ENCODE assay signal across 1 cellular context in the genomic region with DNA sequence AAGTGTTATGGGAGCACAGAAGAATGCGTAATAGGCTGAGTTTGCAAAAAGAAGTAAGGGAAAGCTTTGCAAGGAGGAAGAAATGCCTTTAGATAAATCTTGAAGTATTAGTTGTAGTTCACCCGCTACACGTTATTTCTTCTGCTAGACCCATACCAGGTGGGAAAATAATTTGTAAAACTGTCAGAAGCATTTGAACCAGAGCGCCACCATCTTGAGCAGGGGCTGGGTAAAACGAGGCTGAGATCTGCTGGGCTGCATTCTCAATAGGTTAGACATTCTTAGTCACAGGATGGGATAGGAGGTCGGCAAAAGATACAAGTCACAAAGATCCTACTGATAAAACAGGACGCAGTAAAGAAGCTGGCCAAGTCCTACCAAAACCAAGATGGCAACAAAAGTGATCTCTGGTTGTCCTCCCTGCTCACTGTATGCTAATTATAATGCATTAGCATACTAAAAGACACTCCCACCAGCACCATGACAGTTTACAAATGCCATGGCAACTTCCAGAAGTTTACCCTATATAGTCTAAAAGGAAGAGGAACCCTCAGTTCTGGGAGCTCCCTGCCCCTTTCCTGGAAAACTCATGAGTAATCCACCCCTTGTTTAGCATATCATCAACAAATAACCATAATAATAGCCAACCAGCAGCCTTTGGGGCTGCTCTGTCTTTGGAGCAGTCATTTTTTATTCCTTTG.
A peak's percentile ranks its signal among the peaks of the same experiment; 100 is the strongest.
TF ChIP-seq lines count a peak whose summit lies in the region.

No MANE protein-coding gene starts in this region.

TF ChIP-seq in K562, 482 proteins besides CTCF, POLR2A, EP300 and RAD21 (continued from another document and continues in another):
- TF ChIP-seq, protein P1, sequence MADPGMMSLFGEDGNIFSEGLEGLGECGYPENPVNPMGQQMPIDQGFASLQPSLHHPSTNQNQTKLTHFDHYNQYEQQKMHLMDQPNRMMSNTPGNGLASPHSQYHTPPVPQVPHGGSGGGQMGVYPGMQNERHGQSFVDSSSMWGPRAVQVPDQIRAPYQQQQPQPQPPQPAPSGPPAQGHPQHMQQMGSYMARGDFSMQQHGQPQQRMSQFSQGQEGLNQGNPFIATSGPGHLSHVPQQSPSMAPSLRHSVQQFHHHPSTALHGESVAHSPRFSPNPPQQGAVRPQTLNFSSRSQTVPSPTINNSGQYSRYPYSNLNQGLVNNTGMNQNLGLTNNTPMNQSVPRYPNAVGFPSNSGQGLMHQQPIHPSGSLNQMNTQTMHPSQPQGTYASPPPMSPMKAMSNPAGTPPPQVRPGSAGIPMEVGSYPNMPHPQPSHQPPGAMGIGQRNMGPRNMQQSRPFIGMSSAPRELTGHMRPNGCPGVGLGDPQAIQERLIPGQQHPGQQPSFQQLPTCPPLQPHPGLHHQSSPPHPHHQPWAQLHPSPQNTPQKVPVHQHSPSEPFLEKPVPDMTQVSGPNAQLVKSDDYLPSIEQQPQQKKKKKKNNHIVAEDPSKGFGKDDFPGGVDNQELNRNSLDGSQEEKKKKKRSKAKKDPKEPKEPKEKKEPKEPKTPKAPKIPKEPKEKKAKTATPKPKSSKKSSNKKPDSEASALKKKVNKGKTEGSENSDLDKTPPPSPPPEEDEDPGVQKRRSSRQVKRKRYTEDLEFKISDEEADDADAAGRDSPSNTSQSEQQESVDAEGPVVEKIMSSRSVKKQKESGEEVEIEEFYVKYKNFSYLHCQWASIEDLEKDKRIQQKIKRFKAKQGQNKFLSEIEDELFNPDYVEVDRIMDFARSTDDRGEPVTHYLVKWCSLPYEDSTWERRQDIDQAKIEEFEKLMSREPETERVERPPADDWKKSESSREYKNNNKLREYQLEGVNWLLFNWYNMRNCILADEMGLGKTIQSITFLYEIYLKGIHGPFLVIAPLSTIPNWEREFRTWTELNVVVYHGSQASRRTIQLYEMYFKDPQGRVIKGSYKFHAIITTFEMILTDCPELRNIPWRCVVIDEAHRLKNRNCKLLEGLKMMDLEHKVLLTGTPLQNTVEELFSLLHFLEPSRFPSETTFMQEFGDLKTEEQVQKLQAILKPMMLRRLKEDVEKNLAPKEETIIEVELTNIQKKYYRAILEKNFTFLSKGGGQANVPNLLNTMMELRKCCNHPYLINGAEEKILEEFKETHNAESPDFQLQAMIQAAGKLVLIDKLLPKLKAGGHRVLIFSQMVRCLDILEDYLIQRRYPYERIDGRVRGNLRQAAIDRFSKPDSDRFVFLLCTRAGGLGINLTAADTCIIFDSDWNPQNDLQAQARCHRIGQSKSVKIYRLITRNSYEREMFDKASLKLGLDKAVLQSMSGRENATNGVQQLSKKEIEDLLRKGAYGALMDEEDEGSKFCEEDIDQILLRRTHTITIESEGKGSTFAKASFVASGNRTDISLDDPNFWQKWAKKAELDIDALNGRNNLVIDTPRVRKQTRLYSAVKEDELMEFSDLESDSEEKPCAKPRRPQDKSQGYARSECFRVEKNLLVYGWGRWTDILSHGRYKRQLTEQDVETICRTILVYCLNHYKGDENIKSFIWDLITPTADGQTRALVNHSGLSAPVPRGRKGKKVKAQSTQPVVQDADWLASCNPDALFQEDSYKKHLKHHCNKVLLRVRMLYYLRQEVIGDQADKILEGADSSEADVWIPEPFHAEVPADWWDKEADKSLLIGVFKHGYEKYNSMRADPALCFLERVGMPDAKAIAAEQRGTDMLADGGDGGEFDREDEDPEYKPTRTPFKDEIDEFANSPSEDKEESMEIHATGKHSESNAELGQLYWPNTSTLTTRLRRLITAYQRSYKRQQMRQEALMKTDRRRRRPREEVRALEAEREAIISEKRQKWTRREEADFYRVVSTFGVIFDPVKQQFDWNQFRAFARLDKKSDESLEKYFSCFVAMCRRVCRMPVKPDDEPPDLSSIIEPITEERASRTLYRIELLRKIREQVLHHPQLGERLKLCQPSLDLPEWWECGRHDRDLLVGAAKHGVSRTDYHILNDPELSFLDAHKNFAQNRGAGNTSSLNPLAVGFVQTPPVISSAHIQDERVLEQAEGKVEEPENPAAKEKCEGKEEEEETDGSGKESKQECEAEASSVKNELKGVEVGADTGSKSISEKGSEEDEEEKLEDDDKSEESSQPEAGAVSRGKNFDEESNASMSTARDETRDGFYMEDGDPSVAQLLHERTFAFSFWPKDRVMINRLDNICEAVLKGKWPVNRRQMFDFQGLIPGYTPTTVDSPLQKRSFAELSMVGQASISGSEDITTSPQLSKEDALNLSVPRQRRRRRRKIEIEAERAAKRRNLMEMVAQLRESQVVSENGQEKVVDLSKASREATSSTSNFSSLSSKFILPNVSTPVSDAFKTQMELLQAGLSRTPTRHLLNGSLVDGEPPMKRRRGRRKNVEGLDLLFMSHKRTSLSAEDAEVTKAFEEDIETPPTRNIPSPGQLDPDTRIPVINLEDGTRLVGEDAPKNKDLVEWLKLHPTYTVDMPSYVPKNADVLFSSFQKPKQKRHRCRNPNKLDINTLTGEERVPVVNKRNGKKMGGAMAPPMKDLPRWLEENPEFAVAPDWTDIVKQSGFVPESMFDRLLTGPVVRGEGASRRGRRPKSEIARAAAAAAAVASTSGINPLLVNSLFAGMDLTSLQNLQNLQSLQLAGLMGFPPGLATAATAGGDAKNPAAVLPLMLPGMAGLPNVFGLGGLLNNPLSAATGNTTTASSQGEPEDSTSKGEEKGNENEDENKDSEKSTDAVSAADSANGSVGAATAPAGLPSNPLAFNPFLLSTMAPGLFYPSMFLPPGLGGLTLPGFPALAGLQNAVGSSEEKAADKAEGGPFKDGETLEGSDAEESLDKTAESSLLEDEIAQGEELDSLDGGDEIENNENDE (IDR thresholded peaks at IDR 0.05; ENCODE audit: low read depth, low read length), result no peak
- peak; percentile 90 for TF ChIP-seq BCL6 (CRISPR knock-in tag; IDR thresholded peaks at IDR 0.05)
- no peak for TF ChIP-seq SNRNP70 (optimal IDR thresholded peaks at IDR 0.05; ENCODE audit: low read depth, low read length)
- no peak for TF ChIP-seq BRD9 (IDR thresholded peaks at IDR 0.05; ENCODE audit: low read depth, partially characterized antibody)
- TF ChIP-seq, protein P2, sequence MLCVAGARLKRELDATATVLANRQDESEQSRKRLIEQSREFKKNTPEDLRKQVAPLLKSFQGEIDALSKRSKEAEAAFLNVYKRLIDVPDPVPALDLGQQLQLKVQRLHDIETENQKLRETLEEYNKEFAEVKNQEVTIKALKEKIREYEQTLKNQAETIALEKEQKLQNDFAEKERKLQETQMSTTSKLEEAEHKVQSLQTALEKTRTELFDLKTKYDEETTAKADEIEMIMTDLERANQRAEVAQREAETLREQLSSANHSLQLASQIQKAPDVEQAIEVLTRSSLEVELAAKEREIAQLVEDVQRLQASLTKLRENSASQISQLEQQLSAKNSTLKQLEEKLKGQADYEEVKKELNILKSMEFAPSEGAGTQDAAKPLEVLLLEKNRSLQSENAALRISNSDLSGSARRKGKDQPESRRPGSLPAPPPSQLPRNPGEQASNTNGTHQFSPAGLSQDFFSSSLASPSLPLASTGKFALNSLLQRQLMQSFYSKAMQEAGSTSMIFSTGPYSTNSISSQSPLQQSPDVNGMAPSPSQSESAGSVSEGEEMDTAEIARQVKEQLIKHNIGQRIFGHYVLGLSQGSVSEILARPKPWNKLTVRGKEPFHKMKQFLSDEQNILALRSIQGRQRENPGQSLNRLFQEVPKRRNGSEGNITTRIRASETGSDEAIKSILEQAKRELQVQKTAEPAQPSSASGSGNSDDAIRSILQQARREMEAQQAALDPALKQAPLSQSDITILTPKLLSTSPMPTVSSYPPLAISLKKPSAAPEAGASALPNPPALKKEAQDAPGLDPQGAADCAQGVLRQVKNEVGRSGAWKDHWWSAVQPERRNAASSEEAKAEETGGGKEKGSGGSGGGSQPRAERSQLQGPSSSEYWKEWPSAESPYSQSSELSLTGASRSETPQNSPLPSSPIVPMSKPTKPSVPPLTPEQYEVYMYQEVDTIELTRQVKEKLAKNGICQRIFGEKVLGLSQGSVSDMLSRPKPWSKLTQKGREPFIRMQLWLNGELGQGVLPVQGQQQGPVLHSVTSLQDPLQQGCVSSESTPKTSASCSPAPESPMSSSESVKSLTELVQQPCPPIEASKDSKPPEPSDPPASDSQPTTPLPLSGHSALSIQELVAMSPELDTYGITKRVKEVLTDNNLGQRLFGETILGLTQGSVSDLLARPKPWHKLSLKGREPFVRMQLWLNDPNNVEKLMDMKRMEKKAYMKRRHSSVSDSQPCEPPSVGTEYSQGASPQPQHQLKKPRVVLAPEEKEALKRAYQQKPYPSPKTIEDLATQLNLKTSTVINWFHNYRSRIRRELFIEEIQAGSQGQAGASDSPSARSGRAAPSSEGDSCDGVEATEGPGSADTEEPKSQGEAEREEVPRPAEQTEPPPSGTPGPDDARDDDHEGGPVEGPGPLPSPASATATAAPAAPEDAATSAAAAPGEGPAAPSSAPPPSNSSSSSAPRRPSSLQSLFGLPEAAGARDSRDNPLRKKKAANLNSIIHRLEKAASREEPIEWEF (CRISPR knock-in tag; IDR thresholded peaks at IDR 0.05), result peak; percentile 89
- TF ChIP-seq ZNF780A (CRISPR knock-in tag; IDR thresholded peaks at IDR 0.05), result no peak
- TF ChIP-seq, protein P3, sequence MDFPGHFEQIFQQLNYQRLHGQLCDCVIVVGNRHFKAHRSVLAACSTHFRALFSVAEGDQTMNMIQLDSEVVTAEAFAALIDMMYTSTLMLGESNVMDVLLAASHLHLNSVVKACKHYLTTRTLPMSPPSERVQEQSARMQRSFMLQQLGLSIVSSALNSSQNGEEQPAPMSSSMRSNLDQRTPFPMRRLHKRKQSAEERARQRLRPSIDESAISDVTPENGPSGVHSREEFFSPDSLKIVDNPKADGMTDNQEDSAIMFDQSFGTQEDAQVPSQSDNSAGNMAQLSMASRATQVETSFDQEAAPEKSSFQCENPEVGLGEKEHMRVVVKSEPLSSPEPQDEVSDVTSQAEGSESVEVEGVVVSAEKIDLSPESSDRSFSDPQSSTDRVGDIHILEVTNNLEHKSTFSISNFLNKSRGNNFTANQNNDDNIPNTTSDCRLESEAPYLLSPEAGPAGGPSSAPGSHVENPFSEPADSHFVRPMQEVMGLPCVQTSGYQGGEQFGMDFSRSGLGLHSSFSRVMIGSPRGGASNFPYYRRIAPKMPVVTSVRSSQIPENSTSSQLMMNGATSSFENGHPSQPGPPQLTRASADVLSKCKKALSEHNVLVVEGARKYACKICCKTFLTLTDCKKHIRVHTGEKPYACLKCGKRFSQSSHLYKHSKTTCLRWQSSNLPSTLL (IDR thresholded peaks at IDR 0.05), result no peak
- TF ChIP-seq ZNF551 (CRISPR knock-in tag; IDR thresholded peaks at IDR 0.05), result no peak
- no peak for TF ChIP-seq FOXJ3 (CRISPR knock-in tag; IDR thresholded peaks at IDR 0.05)
- peak; percentile 83; the same call in 1 of the 2 replicates for TF ChIP-seq NR4A1 (CRISPR knock-in tag; IDR thresholded peaks at IDR 0.05)
- TF ChIP-seq NR4A1 (tag; IDR thresholded peaks at IDR 0.05), result peak; percentile 95
- TF ChIP-seq TRIM28 (IDR thresholded peaks at IDR 0.05), result no peak
- no peak for TF ChIP-seq HNRNPUL1 (IDR thresholded peaks at IDR 0.05; ENCODE audit: low read length)
- peak; percentile 97 for TF ChIP-seq ZNF766 (CRISPR knock-in tag; conservative IDR thresholded peaks at IDR 0.05)
- no peak for TF ChIP-seq POLR2G (IDR thresholded peaks at IDR 0.05; ENCODE audit: low read depth, low read length)
- peak; percentile 60 for TF ChIP-seq MAFG (tag; conservative IDR thresholded peaks at IDR 0.05)
- TF ChIP-seq SAFB2 (IDR thresholded peaks at IDR 0.05; ENCODE audit: borderline replicate concordance, low read depth, low read length, severe bottlenecking), result no peak
- peak; percentile 95 for TF ChIP-seq ZNF668 (CRISPR knock-in tag; IDR thresholded peaks at IDR 0.05)
- TF ChIP-seq, protein P4, sequence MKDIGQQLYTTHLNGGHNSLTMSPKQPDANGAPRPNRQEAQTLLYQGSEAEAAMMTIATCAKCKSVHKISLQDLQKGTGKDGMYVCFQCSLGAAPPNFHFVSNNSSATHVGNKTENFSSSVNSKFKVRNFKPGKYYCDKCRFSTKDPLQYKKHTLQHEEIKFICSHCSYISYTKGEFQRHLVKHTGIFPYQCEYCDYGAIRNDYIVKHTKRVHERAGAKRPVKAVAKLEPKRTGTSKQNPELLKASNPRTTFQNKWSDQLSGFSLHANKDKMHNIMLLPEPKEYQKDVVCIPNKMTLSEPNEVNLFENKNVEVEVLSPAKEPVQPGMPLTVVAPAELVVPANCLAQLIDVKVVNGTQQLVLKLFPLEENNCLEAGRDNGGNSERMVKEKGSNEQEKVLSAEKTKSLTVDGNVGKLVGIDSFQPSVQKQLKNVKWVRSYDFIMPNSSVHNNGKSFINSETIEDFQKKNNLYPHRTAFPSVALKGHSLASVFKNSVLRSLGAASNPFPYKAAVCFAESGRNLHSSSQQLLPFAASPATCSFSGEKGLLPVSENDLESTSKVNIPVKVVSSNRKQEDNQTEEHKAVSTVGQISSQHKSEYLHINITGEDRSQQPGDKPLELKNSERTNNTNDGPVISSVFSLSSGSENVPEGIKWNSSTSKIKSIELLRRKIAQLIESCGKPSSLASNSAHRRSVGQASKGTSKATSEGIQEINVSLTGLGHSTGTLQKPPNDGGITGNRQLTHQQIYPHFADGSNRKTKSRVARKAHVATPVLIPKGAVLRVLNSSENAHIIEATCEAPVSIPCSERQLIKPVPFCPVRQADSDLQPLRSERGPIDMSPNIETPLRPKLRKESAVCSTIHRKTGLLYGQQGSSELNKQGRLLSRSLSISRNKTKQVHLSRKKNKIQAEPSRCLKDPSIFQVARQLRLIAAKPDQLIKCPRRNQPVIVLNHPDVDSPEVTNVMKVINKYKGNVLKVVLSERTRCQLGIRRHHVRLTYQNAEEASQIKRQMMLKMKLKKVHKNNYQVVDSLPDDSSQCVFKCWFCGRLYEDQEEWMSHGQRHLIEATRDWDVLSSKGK (CRISPR knock-in tag; IDR thresholded peaks at IDR 0.05), result no peak
- TF ChIP-seq SIRT6 (IDR thresholded peaks at IDR 0.05; ENCODE audit: low read depth, low read length), result no peak
- peak; percentile 92 for TF ChIP-seq ZNF444 (CRISPR knock-in tag; IDR thresholded peaks at IDR 0.05)
- TF ChIP-seq TRIM24 (IDR thresholded peaks at IDR 0.05), result no peak
- no peak for TF ChIP-seq ZNF133 (CRISPR knock-in tag; IDR thresholded peaks at IDR 0.05)
- no peak for TF ChIP-seq PHF8 (IDR thresholded peaks at IDR 0.05; ENCODE audit: borderline replicate concordance, low read length)
- no peak for TF ChIP-seq HNRNPL (IDR thresholded peaks at IDR 0.05; ENCODE audit: low read depth, low read length)
- TF ChIP-seq SREBF1 (IDR thresholded peaks at IDR 0.05; ENCODE audit: borderline replicate concordance, low read depth, low read length), result no peak
- TF ChIP-seq, protein P5, sequence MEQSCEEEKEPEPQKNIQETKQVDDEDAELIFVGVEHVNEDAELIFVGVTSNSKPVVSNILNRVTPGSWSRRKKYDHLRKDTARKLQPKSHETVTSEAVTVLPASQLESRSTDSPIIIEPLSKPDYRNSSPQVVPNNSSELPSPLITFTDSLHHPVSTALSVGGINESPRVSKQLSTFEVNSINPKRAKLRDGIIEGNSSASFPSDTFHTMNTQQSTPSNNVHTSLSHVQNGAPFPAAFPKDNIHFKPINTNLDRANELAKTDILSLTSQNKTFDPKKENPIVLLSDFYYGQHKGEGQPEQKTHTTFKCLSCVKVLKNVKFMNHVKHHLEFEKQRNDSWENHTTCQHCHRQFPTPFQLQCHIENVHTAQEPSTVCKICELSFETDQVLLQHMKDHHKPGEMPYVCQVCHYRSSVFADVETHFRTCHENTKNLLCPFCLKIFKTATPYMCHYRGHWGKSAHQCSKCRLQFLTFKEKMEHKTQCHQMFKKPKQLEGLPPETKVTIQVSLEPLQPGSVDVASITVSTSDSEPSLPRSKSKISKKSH (CRISPR knock-in tag; IDR thresholded peaks at IDR 0.05), result no peak
- TF ChIP-seq TAF9B (IDR thresholded peaks at IDR 0.05; ENCODE audit: partially characterized antibody), result no peak
- TF ChIP-seq RFX7 (CRISPR knock-in tag; IDR thresholded peaks at IDR 0.05), result no peak
- TF ChIP-seq CSDE1 (IDR thresholded peaks at IDR 0.05), result no peak
- no peak for TF ChIP-seq HLTF (IDR thresholded peaks at IDR 0.05)
- no peak for TF ChIP-seq ZZZ3 (IDR thresholded peaks at IDR 0.05)
- TF ChIP-seq ZNF785 (CRISPR knock-in tag; IDR thresholded peaks at IDR 0.05), result no peak
- TF ChIP-seq SMC3 (conservative IDR thresholded peaks at IDR 0.05; ENCODE audit: insufficient read depth, low read depth, low read length), result no peak
- TF ChIP-seq ZNF165 (CRISPR knock-in tag; IDR thresholded peaks at IDR 0.05; ENCODE audit: borderline replicate concordance), result peak; percentile 82; the same call in 1 of the 2 replicates
- TF ChIP-seq ZBTB17 (CRISPR knock-in tag; IDR thresholded peaks at IDR 0.05), result peak; percentile 96
